Comparison of ENCODE assay signal across 20 cellular contexts in genomic region chr13:45185286-45185685, GRCh38. TPM values are rescaled to one million over a fixed set of nuclear protein-coding genes. Genes with fewer than 3 reads are reported as not detected.
DNase-seq lines count a peak whose midpoint lies in the region; ATAC-seq, FAIRE-seq and TF ChIP-seq lines count a peak whose summit lies in the region.
"Had no signal": no experiment of that assay in that cellular context is flagged by ENCODE, and none has a peak within 500 bp of the region (broad histone marks: within the 10 kb centered on the region; RNA-seq: fewer than 3 reads in every experiment).

No MANE protein-coding gene starts in this region.

- 0 out of 2 replicates have a peak, but pooled peaks cover 8% of the 10 kb centered on the region for H4K20me1 ChIP-seq in BLaER1

- H3K4me2 ChIP-seq in BLaER1, result peak overlapping the region; percentile 43; the same call in 1 of the 2 replicates

- FAIRE-seq in pancreas (lab: Jason Lieb, UNC), result no peak
- FAIRE-seq: A204.1, H1, K562 had no signal

- H3K4me1 ChIP-seq in BLaER1 (peaks cover 11% of the 10 kb centered on the region), pancreas (no peaks in the 10 kb centered on the region)
- H3K4me1 ChIP-seq: HAP-1 had no signal

- 88 to 94% methylated on average over 2 of the region's 2 CpGs for WGBS in pancreas, 2 donors

- peak overlapping the region; percentile 54 to 92 (median 86) for H3K27ac Mint-ChIP-seq in IgD-negative memory B cell
- peak overlapping the region in 4 of 6 donors; percentile 45 to 85 (median 74) for H3K27ac Mint-ChIP-seq in immature natural killer cell
- no peak overlapping the region for H3K27ac Mint-ChIP-seq in stimulated activated effector memory CD8-positive, alpha-beta T cell treated with anti-CD3 and anti-CD28 coated beads, Interleukin-12 subunit alpha, Interleukin-12 subunit beta, amount 100 ng/mL, for 72 hours
- H3K27ac Mint-ChIP-seq: CD8-positive, alpha-beta T cell had no signal

- DNase-seq in immature natural killer cell (no peak), H7 (no peak), GM10266 (ENCODE audit: extremely low spot score) (no peak), pancreas (no peak)
- no peak for DNase-seq in stimulated activated effector memory CD8-positive, alpha-beta T cell treated with anti-CD3 and anti-CD28 coated beads, Interleukin-12 subunit alpha, Interleukin-12 subunit beta, amount 100 ng/mL, for 72 hours (ENCODE audit: low spot score in 2 of 2)
- DNase-seq: ACHN; AML-193; CD8-positive, alpha-beta T cell; DMS 273 treated with DMSO at 0.1 percent for 48 hours; DMS53; DND-41; GDM1 had no signal

- H3K36me3 ChIP-seq in BLaER1 (peaks cover 37% of the 10 kb centered on the region), H7 (replicated peaks; ENCODE audit: control insufficient read depth, insufficient read depth, low read length) (no peaks in the 10 kb centered on the region; the same call in 1 of the 2 replicates), pancreas (no peaks in the 10 kb centered on the region)
- H3K36me3 ChIP-seq: HAP-1 had no signal

- peaks cover 21 to 32% (median 25%) of the 10 kb centered on the region in 3 donors for H3K4me1 Mint-ChIP-seq in IgD-negative memory B cell
- H3K4me1 Mint-ChIP-seq in immature natural killer cell, result peaks cover 20 to 47% of the 10 kb centered on the region in 2 donors
- H3K4me1 Mint-ChIP-seq in stimulated activated effector memory CD8-positive, alpha-beta T cell treated with anti-CD3 and anti-CD28 coated beads, Interleukin-12 subunit alpha, Interleukin-12 subunit beta, amount 100 ng/mL, for 72 hours, result no peaks in the 10 kb centered on the region

- H3K27me3 Mint-ChIP-seq in IgD-negative memory B cell, result no peaks in the 10 kb centered on the region
- peaks cover 0 to 3% (median 0%) of the 10 kb centered on the region in 3 donors for H3K27me3 Mint-ChIP-seq in immature natural killer cell (ENCODE audit: low read depth in 3 of 3)

- H3K9me3 ChIP-seq in BLaER1, result no peaks in the 10 kb centered on the region; the same call in 1 of the 2 replicates
- H3K9me3 ChIP-seq in pancreas, result no peaks in the 10 kb centered on the region
- H3K9me3 ChIP-seq: HAP-1 had no signal

- no peak overlapping the region for H3K27ac ChIP-seq in BLaER1
- H3K27ac ChIP-seq in pancreas, result no peak overlapping the region
- H3K27ac ChIP-seq: HL-60 had no signal

- no peak for TF ChIP-seq CTCF in GM10266 (IDR thresholded peaks at IDR 0.05; ENCODE audit: control insufficient read depth, insufficient read depth, low read depth, missing control alignments)
- no peak for TF ChIP-seq CTCF in pancreas (IDR thresholded peaks at IDR 0.05)

- H3K36me3 Mint-ChIP-seq in IgD-negative memory B cell (peaks cover 15% of the 10 kb centered on the region), immature natural killer cell (peaks cover 0 to 11% (median 7%) of the 10 kb centered on the region in 3 donors)
- H3K36me3 Mint-ChIP-seq in stimulated activated effector memory CD8-positive, alpha-beta T cell treated with anti-CD3 and anti-CD28 coated beads, Interleukin-12 subunit alpha, Interleukin-12 subunit beta, amount 100 ng/mL, for 72 hours, result peaks cover 9% of the 10 kb centered on the region

- no peak overlapping the region for H3K9ac ChIP-seq in BLaER1
- H3K9ac ChIP-seq: BLaER1 treated with 17β-estradiol and CSF1 and Interleukin-3, amounts not matched to agents 10 nM and 100 nM had no signal

- no peak for ATAC-seq in stimulated activated effector memory CD8-positive, alpha-beta T cell treated with anti-CD3 and anti-CD28 coated beads, Interleukin-12 subunit alpha, Interleukin-12 subunit beta, amount 100 ng/mL, for 72 hours
- no peak for ATAC-seq in pancreas
- ATAC-seq: CD8-positive, alpha-beta T cell; K562 had no signal

- intact Hi-C loops in pancreas (cut with DNase I), result no loop called here

- H3K4me3 ChIP-seq in BLaER1 (no peak overlapping the region), H7 (ENCODE audit: insufficient read depth, low read depth, low read length) (no peak overlapping the region), pancreas (no peak overlapping the region)
- H3K4me3 ChIP-seq: BLaER1 treated with 17β-estradiol and CSF1 and Interleukin-3, amounts not matched to agents 10 nM and 100 nM; HAP-1; K562 had no signal

- H3K27me3 ChIP-seq in BLaER1 (no peaks in the 10 kb centered on the region), H7 (ENCODE audit: control insufficient read depth, insufficient read depth, low read length) (no peaks in the 10 kb centered on the region), pancreas (no peaks in the 10 kb centered on the region)
- H3K27me3 ChIP-seq: BLaER1 treated with 17β-estradiol and CSF1 and Interleukin-3, amounts not matched to agents 10 nM and 100 nM had no signal

- no peaks in the 10 kb centered on the region for H3K9me3 Mint-ChIP-seq in IgD-negative memory B cell
- no peaks in the 10 kb centered on the region for H3K9me3 Mint-ChIP-seq in immature natural killer cell
- H3K9me3 Mint-ChIP-seq in stimulated activated effector memory CD8-positive, alpha-beta T cell treated with anti-CD3 and anti-CD28 coated beads, Interleukin-12 subunit alpha, Interleukin-12 subunit beta, amount 100 ng/mL, for 72 hours, result no peaks in the 10 kb centered on the region
- H3K9me3 Mint-ChIP-seq: CD8-positive, alpha-beta T cell had no signal

- H3K4me3 Mint-ChIP-seq in IgD-negative memory B cell (no peak overlapping the region), immature natural killer cell (peak overlapping the region in 1 of 5 donors; percentile 71)
- H3K4me3 Mint-ChIP-seq in stimulated activated effector memory CD8-positive, alpha-beta T cell treated with anti-CD3 and anti-CD28 coated beads, Interleukin-12 subunit alpha, Interleukin-12 subunit beta, amount 100 ng/mL, for 72 hours, result no peak overlapping the region
- H3K4me3 Mint-ChIP-seq: CD8-positive, alpha-beta T cell had no signal

RNA-seq across cellular contexts. Expression of gene KCTD4, which starts 15.6 kb away (rescaled TPM):
- polyA plus RNA-seq in IgD-negative memory B cell, result not detected
- under 1 TPM in 1 of 3 donors, not detected in 2; 0.20 TPM for polyA plus RNA-seq in immature natural killer cell
- total RNA-seq in H7 (2014; rRNA removed; shearing (Covaris generic)), result not detected in 2 replicates
- total RNA-seq in pancreas, result under 1 TPM in 4 of 6 donors, not detected in 2; 0.09 to 0.21 (median 0.15) TPM
- polyA plus RNA-seq in pancreas, result under 1 TPM; 0.11 to 0.28 TPM
- total RNA-seq: CD8-positive, alpha-beta T cell; H1; K562 had no signal
- polyA plus RNA-seq: H1, K562 had no signal
